Comparison of ENCODE assay signal across 10 cellular contexts in the genomic region with DNA sequence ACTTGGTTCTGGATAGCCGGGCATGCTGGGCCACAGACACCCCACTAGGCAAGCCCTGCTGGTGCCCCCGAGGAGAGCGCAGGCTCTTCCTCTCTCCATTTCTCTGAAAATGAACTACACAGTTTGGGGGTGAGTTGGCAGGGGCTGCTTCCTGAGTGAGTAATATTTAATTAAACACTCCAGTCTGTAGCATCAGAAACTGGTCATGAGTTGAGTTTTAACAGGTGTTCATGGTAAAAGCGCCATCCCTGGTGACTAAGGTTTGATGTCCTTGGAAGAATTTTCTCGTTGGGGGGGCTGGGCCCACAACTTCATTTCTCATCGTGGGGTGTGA. TPM values are rescaled to one million over a fixed set of nuclear protein-coding genes. Genes with fewer than 3 reads are reported as not detected.
DNase-seq lines count a peak whose midpoint lies in the region; ATAC-seq, FAIRE-seq and TF ChIP-seq lines count a peak whose summit lies in the region.
"Had no signal": no experiment of that assay in that cellular context is flagged by ENCODE, and none has a peak within 500 bp of the region (broad histone marks: within the 10 kb centered on the region; RNA-seq: fewer than 3 reads in every experiment).

No MANE protein-coding gene starts in this region.

- H4K5ac ChIP-seq in H1 (ENCODE audit: insufficient read length, low read depth, low read length), result no peak overlapping the region

- H3K27me3 Mint-ChIP-seq in CD4-positive, CD25-positive, alpha-beta regulatory T cell, result no peaks in the 10 kb centered on the region
- H3K27me3 Mint-ChIP-seq in T-cell, result no peaks in the 10 kb centered on the region

- H2BK15ac ChIP-seq in H1 (ENCODE audit: low read length), result no peak overlapping the region

- H2BK20ac ChIP-seq in H1 (ENCODE audit: low read length), result no peak overlapping the region

- no peak overlapping the region for H3K18ac ChIP-seq in H1 (ENCODE audit: extremely low read depth, low read length)

- H3K36me3 Mint-ChIP-seq in CD4-positive, CD25-positive, alpha-beta regulatory T cell, result peaks cover 6% of the 10 kb centered on the region
- H3K36me3 Mint-ChIP-seq in T-cell, result no peaks in the 10 kb centered on the region

- H2AK5ac ChIP-seq in H1 (ENCODE audit: low read depth, low read length), result peak overlapping the region; percentile 99; the same call in 1 of the 2 replicates

- no peaks in the 10 kb centered on the region for H3K36me3 ChIP-seq in CD4-positive, CD25-positive, alpha-beta regulatory T cell (ENCODE audit: control insufficient read depth, insufficient read depth, low read length)
- H3K36me3 ChIP-seq in MG63 (peaks cover 3% of the 10 kb centered on the region), H1 (ENCODE audit: control insufficient read depth in 2 of 4, insufficient read depth in 4 of 4, low read length in 3 of 4) (no peaks in the 10 kb centered on the region), psoas muscle (ENCODE audit: insufficient read depth in 1 of 2, low read depth in 1 of 2) (no peaks in the 10 kb centered on the region)

- peak overlapping the region in 1 of 3 donors; percentile 36 for H3K27ac Mint-ChIP-seq in CD4-positive, CD25-positive, alpha-beta regulatory T cell
- H3K27ac Mint-ChIP-seq in T-cell, result no peak overlapping the region

- TF ChIP-seq CTCF in H1 (IDR thresholded peaks at IDR 0.05; ENCODE audit: control extremely low read depth in 1 of 3, insufficient read depth in 1 of 3, low read depth in 1 of 3, low read length in 3 of 3), result no peak
- TF ChIP-seq CTCF in psoas muscle (IDR thresholded peaks at IDR 0.05), result no peak

- peaks cover 9% of the 10 kb centered on the region; the same call in 1 of the 2 replicates for H3K79me1 ChIP-seq in H1 (ENCODE audit: low read depth, low read length)

- no peaks in the 10 kb centered on the region for H3K9me3 ChIP-seq in CD4-positive, CD25-positive, alpha-beta regulatory T cell (ENCODE audit: control insufficient read depth in 2 of 2, low read length in 2 of 2)
- H3K9me3 ChIP-seq in MG63 (no peaks in the 10 kb centered on the region; the same call in 1 of the 2 replicates), H1 (ENCODE audit: insufficient read depth in 2 of 2, low read depth in 1 of 2, low read length in 1 of 2) (no peaks in the 10 kb centered on the region), psoas muscle (no peaks in the 10 kb centered on the region)

- H4K8ac ChIP-seq in H1 (ENCODE audit: extremely low read depth, insufficient read depth, low read length), result 0 out of 2 replicates have a peak overlapping the region, but pooled peaks have one; percentile 23

- no peak for TF ChIP-seq RAD21 in H1 (IDR thresholded peaks at IDR 0.05 in 1 of 2, conservative IDR thresholded peaks at IDR 0.05 in 1 of 2; ENCODE audit: low read depth in 2 of 2, low read length in 2 of 2)

- no peak overlapping the region for H4K91ac ChIP-seq in H1 (replicated peaks; ENCODE audit: insufficient read length, low read length)

- H3K23me2 ChIP-seq in H1 (ENCODE audit: low read depth, low read length), result peaks cover 11% of the 10 kb centered on the region

- no peaks in the 10 kb centered on the region for H3K27me3 ChIP-seq in CD4-positive, CD25-positive, alpha-beta regulatory T cell (ENCODE audit: control insufficient read depth, insufficient read depth, low read length)
- H3K27me3 ChIP-seq in MG63, result no peaks in the 10 kb centered on the region
- peaks cover 0 to 21% (median 16%) of the 10 kb centered on the region in 4 experiments; a peak in 6 of 7 replicates for H3K27me3 ChIP-seq in H1 (replicated peaks in 1 of 4; ENCODE audit: control insufficient read depth in 3 of 4, extremely low read depth in 1 of 4, insufficient read depth in 3 of 4, low read length in 3 of 4)
- H3K27me3 ChIP-seq in psoas muscle (ENCODE audit: insufficient read depth in 3 of 3, low read length in 2 of 3), result no peaks in the 10 kb centered on the region

- no peak overlapping the region for H2BK12ac ChIP-seq in H1 (ENCODE audit: low read depth, low read length)

- TF ChIP-seq EP300 in H1 (IDR thresholded peaks at IDR 0.05; ENCODE audit: borderline replicate concordance in 1 of 2, low read depth in 2 of 2, low read length in 2 of 2), result no peak

- ATAC-seq in CD4-positive, CD25-positive, alpha-beta regulatory T cell (ENCODE audit: low read depth in 2 of 2), result peak; percentile 30 to 43
- ATAC-seq in psoas muscle (peak; percentile 2 to 33 (median 10)), T-cell (replicated peaks in 1 of 4) (no peak), HG03565 (IDR thresholded peaks at IDR 0.05; ENCODE audit: unreplicated experiment) (no peak)

- no peak overlapping the region for H3K14ac ChIP-seq in H1 (ENCODE audit: insufficient read length)

- peak overlapping the region in 1 of 2 experiments; percentile 99; a peak in 1 of 4 replicates for H3K4me2 ChIP-seq in H1 (ENCODE audit: insufficient read depth in 1 of 2, low read depth in 2 of 2, low read length in 2 of 2)

- H3K23ac ChIP-seq in H1 (ENCODE audit: insufficient read length), result no peak overlapping the region

- H3K9me3 Mint-ChIP-seq in CD4-positive, CD25-positive, alpha-beta regulatory T cell, result no peaks in the 10 kb centered on the region
- H3K9me3 Mint-ChIP-seq in T-cell, result no peaks in the 10 kb centered on the region

- 0 out of 2 replicates have a peak overlapping the region, but pooled peaks have one; percentile 60 for H2BK5ac ChIP-seq in H1 (ENCODE audit: low read depth, low read length)

- H3K79me2 ChIP-seq in H1 (ENCODE audit: control insufficient read depth in 1 of 2, insufficient read depth in 2 of 2, low read length in 2 of 2), result no peaks in the 10 kb centered on the region; a peak in 2 of 4 replicates

- intact Hi-C loops in psoas muscle (cut with DNase I), result loop anchor here in 1 of 2 donors (5.0 kb wide), 1 partner anchor 283 kb away; no protein-coding TSS in a partner anchor

- H3K4me1 Mint-ChIP-seq in CD4-positive, CD25-positive, alpha-beta regulatory T cell, result peaks cover 8 to 40% (median 31%) of the 10 kb centered on the region in 4 donors
- H3K4me1 Mint-ChIP-seq in T-cell, result peaks cover 18 to 23% (median 22%) of the 10 kb centered on the region in 3 donors

- peak overlapping the region; percentile 25 for H3K27ac ChIP-seq in CD4-positive, CD25-positive, alpha-beta regulatory T cell (ENCODE audit: insufficient read depth, low read length, poor library complexity, severe bottlenecking)
- H3K27ac ChIP-seq in H1 (ENCODE audit: low read depth, low read length) (no peak overlapping the region), psoas muscle (peak overlapping the region; percentile 43)

- H4K20me1 ChIP-seq in H1 (replicated peaks in 1 of 2; ENCODE audit: control insufficient read depth in 1 of 2, insufficient read depth in 2 of 2, low read length in 2 of 2), result peaks cover 0 to 20% of the 10 kb centered on the region in 2 experiments

- H3K4me3 Mint-ChIP-seq in CD4-positive, CD25-positive, alpha-beta regulatory T cell, result no peak overlapping the region
- H3K4me3 Mint-ChIP-seq in T-cell, result no peak overlapping the region

- H3K4me3 ChIP-seq in CD4-positive, CD25-positive, alpha-beta regulatory T cell (ENCODE audit: low read depth, low read length), result peak overlapping the region; percentile 95
- H3K4me3 ChIP-seq in MG63 (peak overlapping the region; percentile 88), H1 (ENCODE audit: extremely low read depth in 1 of 4, insufficient read depth in 2 of 4, low read depth in 3 of 4, low read length in 4 of 4) (no peak overlapping the region), psoas muscle (peak overlapping the region; percentile 93)

- no peak overlapping the region for H2AFZ ChIP-seq in H1 (ENCODE audit: low read length)

- POLR2A ChIA-PET in H1 (lab: Charles Lee; ENCODE audit: partially characterized antibody), result no interaction called here
- POLR2A ChIA-PET in T-cell (lab: Charles Lee), result no interaction called here

- H3K4ac ChIP-seq in H1 (replicated peaks; ENCODE audit: insufficient read length, low read depth, low read length), result no peak overlapping the region

- 87% methylated on average over 6 of the region's 6 CpGs; no CpG with 5 or more reads in 1 of the 2 experiments for WGBS in H1 (ENCODE audit: extremely low coverage in 1 of 2, insufficient coverage in 1 of 2, insufficient read length in 1 of 2, insufficient replicate concordance in 2 of 2, low coverage in 1 of 2, low lambda C conversion rate in 2 of 2, missing lambda C conversion rate in 1 of 2), 2 experiments
- WGBS in psoas muscle, 3 donors, result 45 to 65% (median 56%) methylated on average over 6 of the region's 6 CpGs

- no peak overlapping the region for H2BK120ac ChIP-seq in H1 (replicated peaks; ENCODE audit: low read depth, low read length)

- DNase-seq in CD4-positive, CD25-positive, alpha-beta regulatory T cell, result peak in 1 of 3 donors; percentile 60
- DNase-seq in MG63 (peak; percentile 76), H1 (ENCODE audit: low read depth in 1 of 2, low spot score in 2 of 2) (no peak), psoas muscle (peak in 1 of 2 donors; percentile 54), T-cell (no peak), iPS-NIHi7 (ENCODE audit: extremely low spot score) (no peak), superior temporal gyrus (ENCODE audit: extremely low spot score) (no peak)
- DNase-seq: glutamatergic neuron had no signal

- H3K56ac ChIP-seq in H1 (replicated peaks; ENCODE audit: insufficient read length, low read depth, low read length), result no peak overlapping the region

- TF ChIP-seq POLR2A in H1 (IDR thresholded peaks at IDR 0.05; ENCODE audit: control extremely low read depth in 1 of 2, low read depth in 2 of 2, low read length in 2 of 2), result no peak

- H3K4me1 ChIP-seq in CD4-positive, CD25-positive, alpha-beta regulatory T cell (ENCODE audit: control insufficient read depth, insufficient read depth, low read length, poor library complexity, severe bottlenecking), result peaks cover 36% of the 10 kb centered on the region
- H3K4me1 ChIP-seq in H1 (replicated peaks in 1 of 4; ENCODE audit: control insufficient read depth in 3 of 4, insufficient read depth in 4 of 4, low read length in 3 of 4) (peaks cover 0 to 10% (median 5%) of the 10 kb centered on the region in 4 experiments; a peak in 4 of 7 replicates), psoas muscle (peaks cover 46% of the 10 kb centered on the region)

- CTCF ChIA-PET in H1 (lab: Charles Lee; ENCODE audit: partially characterized antibody), result interaction anchor here (0.6 to 1.4 kb wide), 3 partner anchors 144 to 173 kb away, joined by 3 to 4 read pairs (median 4); no protein-coding TSS in a partner anchor
- CTCF ChIA-PET in T-cell (lab: Charles Lee), result no interaction called here

- H3K9ac ChIP-seq in H1 (replicated peaks in 1 of 4; ENCODE audit: extremely low read depth in 1 of 4, low read depth in 3 of 4, low read length in 3 of 4), result no peak overlapping the region

- no peak for FAIRE-seq in H1 (lab: Jason Lieb, UNC)
- FAIRE-seq: GM19239 had no signal

RNA-seq across cellular contexts. Expression of a gene that starts 1.7 kb away (rescaled TPM):
- 19.7 TPM for total RNA-seq in CD4-positive, CD25-positive, alpha-beta regulatory T cell
- polyA plus RNA-seq in CD4-positive, CD25-positive, alpha-beta regulatory T cell, result 10 to 100 TPM in 3 of 4 donors, 1 to 10 TPM in 1; 7.0 to 12.3 (median 11.9) TPM
- total RNA-seq in MG63 (2014; rRNA removed; shearing (Covaris generic); ENCODE audit: low replicate concordance), result 6.4 and 11.4 TPM in 2 replicates
- total RNA-seq in H1 (2021; fragmentation: NEBNext Ultra II Directional; extraction: Animal tissue kit (Norgen Biotek cat#: 25700)), result 4.0 and 5.3 TPM in 2 replicates
- polyA plus RNA-seq in H1 (2011; rRNA removed) (6.4 and 8.2 TPM in 2 replicates), psoas muscle (10 to 100 TPM; 22.9 to 46.2 (median 28.6) TPM)
- polyA plus RNA-seq in H1 (2011; cell fraction: cytosol; rRNA removed), result 5.0 TPM
- 5.0 TPM for polyA plus RNA-seq in H1 (2011; cell fraction: nucleus; rRNA removed)
- polyA plus RNA-seq in H1 (2012, experiment 1 of 2), result 3.3 to 5.5 TPM (median 4.1 TPM) in 4 replicates
- polyA plus RNA-seq in H1 (2012, experiment 2 of 2), result 4.3 TPM
- 2.6 TPM for polyA plus RNA-seq in H1 (2013, experiment 1 of 2)
- polyA plus RNA-seq in H1 (2013, experiment 2 of 2), result 2.9 TPM
- 5.3 and 7.5 TPM in 2 replicates for polyA minus RNA-seq in H1 (2011; rRNA and poly(A)+ RNA removed)
- 4.0 TPM for polyA minus RNA-seq in H1 (2011; cell fraction: cytosol; rRNA and poly(A)+ RNA removed)
- 2.9 TPM for polyA minus RNA-seq in H1 (2011; cell fraction: nucleus; rRNA and poly(A)+ RNA removed)
- total RNA-seq in psoas muscle (10 to 100 TPM; 12.0 to 60.7 (median 42.1) TPM), T-cell (1 to 10 TPM; 3.1 to 6.4 (median 5.4) TPM)

RNA-seq across cellular contexts. Expression of a gene that starts 59.8 kb away (rescaled TPM):
- 19.4 TPM for total RNA-seq in CD4-positive, CD25-positive, alpha-beta regulatory T cell
- 1 to 10 TPM; 7.8 to 10.0 (median 8.8) TPM for polyA plus RNA-seq in CD4-positive, CD25-positive, alpha-beta regulatory T cell
- 14.1 and 16.7 TPM in 2 replicates for total RNA-seq in MG63 (2014; rRNA removed; shearing (Covaris generic); ENCODE audit: low replicate concordance)
- 3.8 and 4.0 TPM in 2 replicates for total RNA-seq in H1 (2021; fragmentation: NEBNext Ultra II Directional; extraction: Animal tissue kit (Norgen Biotek cat#: 25700))
- polyA plus RNA-seq in H1 (2011; rRNA removed), result 3.6 and 5.0 TPM in 2 replicates
- polyA plus RNA-seq in H1 (2011; cell fraction: cytosol; rRNA removed), result 3.7 TPM
- 6.8 TPM for polyA plus RNA-seq in H1 (2011; cell fraction: nucleus; rRNA removed)
- polyA plus RNA-seq in H1 (2012, experiment 1 of 2), result 3.3 to 5.0 TPM (median 3.8 TPM) in 4 replicates
- 3.4 TPM for polyA plus RNA-seq in H1 (2012, experiment 2 of 2)
- 5.8 TPM for polyA plus RNA-seq in H1 (2013, experiment 1 of 2)
- polyA plus RNA-seq in H1 (2013, experiment 2 of 2), result 4.7 TPM
- 3.8 and 3.9 TPM in 2 replicates for polyA minus RNA-seq in H1 (2011; rRNA and poly(A)+ RNA removed)
- 3.4 TPM for polyA minus RNA-seq in H1 (2011; cell fraction: cytosol; rRNA and poly(A)+ RNA removed)
- 3.4 TPM for polyA minus RNA-seq in H1 (2011; cell fraction: nucleus; rRNA and poly(A)+ RNA removed)
- total RNA-seq in psoas muscle, result 10 to 100 TPM; 21.0 to 56.8 (median 37.0) TPM
- polyA plus RNA-seq in psoas muscle, result 10 to 100 TPM in 2 of 3 donors, 1 to 10 TPM in 1; 5.8 to 23.4 (median 14.9) TPM
- 10 to 100 TPM; 17.6 to 26.5 (median 23.9) TPM for total RNA-seq in T-cell

Comparison
In these comparisons a context has a peak if more than half of its experiments do, and no peak if none do; other contexts are left out.
1. ATAC-seq: peak in CD4-positive, CD25-positive, alpha-beta regulatory T cell (2 of 2) and psoas muscle (4 of 4); none in T-cell (0 of 4) and HG03565 (single experiment).
2. H3K4me3 ChIP-seq: peak in CD4-positive, CD25-positive, alpha-beta regulatory T cell (single experiment), MG63 (single experiment) and psoas muscle (single experiment); none in H1 (0 of 4).